In genomic region chr2:157830696-157831570, GRCh38 we compare ENCODE assay signal across 9 cellular contexts. TPM values are rescaled to one million over a fixed set of nuclear protein-coding genes. Genes with fewer than 3 reads are reported as not detected.
A peak's percentile ranks its signal among the peaks of the same experiment; 100 is the strongest.
DNase-seq lines count a peak whose midpoint lies in the region; ATAC-seq and TF ChIP-seq lines count a peak whose summit lies in the region.
"Had no signal": no experiment of that assay in that cellular context is flagged by ENCODE, and none has a peak within 500 bp of the region (broad histone marks: within the 10 kb centered on the region; RNA-seq: fewer than 3 reads in every experiment).

No MANE protein-coding gene starts in this region.

- TF ChIP-seq POLR2A in uterus (IDR thresholded peaks at IDR 0.05): no peak

- BruUV-seq in MCF 10A (replicated peaks; lab: Mats Ljungman, UMichigan): TSS peak; percentile 64

- intact Hi-C loops in MCF 10A (cut with micrococcal nuclease) (loop anchor here (2.0 kb wide), 1 partner anchor 44 kb away; no protein-coding TSS in a partner anchor), uterus (cut with DNase I; ENCODE audit: low total_unique reads) (no loop called here)
- intact Hi-C loops in activated CD4-positive, alpha-beta memory T cell treated with anti-CD3 and anti-CD28 coated beads for 36 hours (cut with micrococcal nuclease): loop anchor here (5.0 kb wide), 1 partner anchor 39 kb away; no protein-coding TSS in a partner anchor

- peak overlapping the region; percentile 77 for H3K27ac Mint-ChIP-seq in activated T-cell treated with anti-CD3 and anti-CD28 coated beads, Interleukin-2, amount 50 U/mL, for 72 hours
- H3K27ac Mint-ChIP-seq in activated T-cell treated with anti-CD3 and anti-CD28 coated beads, Interleukin-2, amount 50 U/mL, for 24 hours: no peak overlapping the region
- peak overlapping the region; percentile 96 for H3K27ac Mint-ChIP-seq in MCF 10A (ENCODE audit: low read depth, unreplicated experiment)
- H3K27ac Mint-ChIP-seq in activated CD4-positive, alpha-beta memory T cell treated with anti-CD3 and anti-CD28 coated beads for 36 hours: no peak overlapping the region
- H3K27ac Mint-ChIP-seq: activated naive CD8-positive, alpha-beta T cell treated with anti-CD3 and anti-CD28 coated beads, Interleukin-2, amount 10 ng/mL, durations not matched to agents 7 days and 5 days had no signal

- TF ChIP-seq CTCF in MCF 10A (IDR thresholded peaks at IDR 0.05; ENCODE audit: unreplicated experiment): no peak
- TF ChIP-seq CTCF in liver (IDR thresholded peaks at IDR 0.05; ENCODE audit: low read depth, low read length, missing input control): no peak
- no peak for TF ChIP-seq CTCF in uterus (IDR thresholded peaks at IDR 0.05)

- H3K4me3 ChIP-seq in liver (ENCODE audit: low read depth in 1 of 3, low read length in 3 of 3): no peak overlapping the region
- no peak overlapping the region for H3K4me3 ChIP-seq in uterus

- H3K9me3 Mint-ChIP-seq in activated T-cell treated with anti-CD3 and anti-CD28 coated beads, Interleukin-2, amount 50 U/mL, for 72 hours: no peaks in the 10 kb centered on the region
- no peaks in the 10 kb centered on the region for H3K9me3 Mint-ChIP-seq in activated T-cell treated with anti-CD3 and anti-CD28 coated beads, Interleukin-2, amount 50 U/mL, for 24 hours
- no peaks in the 10 kb centered on the region for H3K9me3 Mint-ChIP-seq in MCF 10A (ENCODE audit: unreplicated experiment)
- H3K9me3 Mint-ChIP-seq in activated CD4-positive, alpha-beta memory T cell treated with anti-CD3 and anti-CD28 coated beads for 36 hours: no peaks in the 10 kb centered on the region
- H3K9me3 Mint-ChIP-seq: activated naive CD8-positive, alpha-beta T cell treated with anti-CD3 and anti-CD28 coated beads, Interleukin-2, amount 10 ng/mL, durations not matched to agents 7 days and 5 days had no signal

- peaks cover 24% of the 10 kb centered on the region for H3K4me1 Mint-ChIP-seq in activated T-cell treated with anti-CD3 and anti-CD28 coated beads, Interleukin-2, amount 50 U/mL, for 72 hours (ENCODE audit: low read depth)
- H3K4me1 Mint-ChIP-seq in activated T-cell treated with anti-CD3 and anti-CD28 coated beads, Interleukin-2, amount 50 U/mL, for 24 hours (ENCODE audit: low read depth): peaks cover 36% of the 10 kb centered on the region
- peaks cover 24% of the 10 kb centered on the region for H3K4me1 Mint-ChIP-seq in MCF 10A (ENCODE audit: insufficient read depth, unreplicated experiment)
- peaks cover 30% of the 10 kb centered on the region for H3K4me1 Mint-ChIP-seq in activated CD4-positive, alpha-beta memory T cell treated with anti-CD3 and anti-CD28 coated beads for 36 hours (ENCODE audit: low read depth)

- CTCF ChIA-PET in MCF 10A (lab: Yijun Ruan, JAX): no interaction called here
- CTCF ChIA-PET in activated CD4-positive, alpha-beta memory T cell treated with anti-CD3 and anti-CD28 coated beads for 36 hours (lab: Charles Lee): no interaction called here

- H3K9ac ChIP-seq in liver (ENCODE audit: low read depth in 1 of 2, low read length in 2 of 2): no peak overlapping the region

- H3K27me3 Mint-ChIP-seq in activated T-cell treated with anti-CD3 and anti-CD28 coated beads, Interleukin-2, amount 50 U/mL, for 72 hours (ENCODE audit: low read depth): no peaks in the 10 kb centered on the region
- no peaks in the 10 kb centered on the region for H3K27me3 Mint-ChIP-seq in activated T-cell treated with anti-CD3 and anti-CD28 coated beads, Interleukin-2, amount 50 U/mL, for 24 hours
- H3K27me3 Mint-ChIP-seq in MCF 10A (ENCODE audit: insufficient read depth, unreplicated experiment): no peaks in the 10 kb centered on the region
- no peaks in the 10 kb centered on the region for H3K27me3 Mint-ChIP-seq in activated CD4-positive, alpha-beta memory T cell treated with anti-CD3 and anti-CD28 coated beads for 36 hours
- H3K27me3 Mint-ChIP-seq: activated naive CD8-positive, alpha-beta T cell treated with anti-CD3 and anti-CD28 coated beads, Interleukin-2, amount 10 ng/mL, durations not matched to agents 7 days and 5 days had no signal

- DNase-seq in activated T-cell treated with anti-CD3 and anti-CD28 coated beads, Interleukin-2, amount 50 U/mL, for 72 hours: no peak
- no peak for DNase-seq in activated T-cell treated with anti-CD3 and anti-CD28 coated beads, Interleukin-2, amount 50 U/mL, for 24 hours
- DNase-seq in MCF 10A (ENCODE audit: unreplicated experiment) (peak; percentile 90), uterus (peak in 1 of 2 donors; percentile 68), activated T-cell treated with anti-CD3 and anti-CD28 coated beads for 4 hours (no peak)
- no peak for DNase-seq in activated CD4-positive, alpha-beta memory T cell treated with anti-CD3 and anti-CD28 coated beads for 36 hours
- DNase-seq in activated T-cell treated with anti-CD3 and anti-CD28 coated beads, Interleukin-2, amount 50 U/mL, for 1 hour: no peak
- DNase-seq: activated naive CD8-positive, alpha-beta T cell treated with anti-CD3 and anti-CD28 coated beads, Interleukin-2, amount 10 ng/mL, durations not matched to agents 7 days and 5 days had no signal

- H3K36me3 ChIP-seq in liver (ENCODE audit: control insufficient read depth in 4 of 4, insufficient read depth in 3 of 4, low read depth in 1 of 4, low read length in 3 of 4) (no peaks in the 10 kb centered on the region), uterus (no peaks in the 10 kb centered on the region)

- H3K4me1 ChIP-seq in liver (ENCODE audit: control insufficient read depth in 4 of 4, insufficient read depth in 4 of 4, low read length in 3 of 4) (peaks cover 0 to 8% (median 3%) of the 10 kb centered on the region in 4 donors), uterus (no peaks in the 10 kb centered on the region)

- peaks cover 2 to 9% of the 10 kb centered on the region in 2 donors for H3K36me3 Mint-ChIP-seq in activated T-cell treated with anti-CD3 and anti-CD28 coated beads, Interleukin-2, amount 50 U/mL, for 72 hours (ENCODE audit: insufficient read depth in 2 of 2)
- H3K36me3 Mint-ChIP-seq in activated T-cell treated with anti-CD3 and anti-CD28 coated beads, Interleukin-2, amount 50 U/mL, for 24 hours (ENCODE audit: low read depth): peaks cover 34% of the 10 kb centered on the region
- H3K36me3 Mint-ChIP-seq in MCF 10A (ENCODE audit: insufficient read depth, unreplicated experiment): peaks cover 14% of the 10 kb centered on the region
- H3K36me3 Mint-ChIP-seq in activated CD4-positive, alpha-beta memory T cell treated with anti-CD3 and anti-CD28 coated beads for 36 hours: peaks cover 13% of the 10 kb centered on the region

- H3K27me3 ChIP-seq in liver (ENCODE audit: control insufficient read depth in 4 of 4, insufficient read depth in 4 of 4, low read length in 3 of 4): no peaks in the 10 kb centered on the region
- H3K27me3 ChIP-seq in uterus: no peaks in the 10 kb centered on the region

- peak; percentile 61 to 65 for ATAC-seq in activated T-cell treated with anti-CD3 and anti-CD28 coated beads, Interleukin-2, amount 50 U/mL, for 72 hours (replicated peaks in 1 of 2)

- TF ChIP-seq RAD21 in liver (IDR thresholded peaks at IDR 0.05): no peak

- H3K27ac ChIP-seq in liver (ENCODE audit: low read depth in 1 of 2, low read length in 2 of 2) (peak overlapping the region; percentile 53 to 86), uterus (peak overlapping the region; percentile 86 to 96)

- H3K4me3 Mint-ChIP-seq in activated T-cell treated with anti-CD3 and anti-CD28 coated beads, Interleukin-2, amount 50 U/mL, for 72 hours: peak overlapping the region in 1 of 2 donors; percentile 21
- no peak overlapping the region for H3K4me3 Mint-ChIP-seq in activated T-cell treated with anti-CD3 and anti-CD28 coated beads, Interleukin-2, amount 50 U/mL, for 24 hours
- H3K4me3 Mint-ChIP-seq in MCF 10A (ENCODE audit: unreplicated experiment): peak overlapping the region; percentile 47
- H3K4me3 Mint-ChIP-seq in activated CD4-positive, alpha-beta memory T cell treated with anti-CD3 and anti-CD28 coated beads for 36 hours: no peak overlapping the region
- H3K4me3 Mint-ChIP-seq: activated naive CD8-positive, alpha-beta T cell treated with anti-CD3 and anti-CD28 coated beads, Interleukin-2, amount 10 ng/mL, durations not matched to agents 7 days and 5 days had no signal

- POLR2A ChIA-PET in MCF 10A (lab: Yijun Ruan, JAX): interaction anchor here (0.7 to 3.9 kb wide), 8 partner anchors 8 to 47 kb away, joined by 3 to 34 read pairs (median 3); partner anchors contain the start of gene ACVR1
- POLR2A ChIA-PET in activated CD4-positive, alpha-beta memory T cell treated with anti-CD3 and anti-CD28 coated beads for 36 hours (lab: Charles Lee): interaction anchor here (0.7 kb wide), 1 partner anchor 70 kb away, joined by 3 read pairs; no protein-coding TSS in a partner anchor

- WGBS in liver: 82% methylated on average over 2 of the region's 2 CpGs

- H3K9me3 ChIP-seq in liver (ENCODE audit: control insufficient read depth in 4 of 4, low read length in 3 of 4) (no peaks in the 10 kb centered on the region), uterus (no peaks in the 10 kb centered on the region)

TF ChIP-seq in liver, 16 proteins besides CTCF, POLR2A, EP300 and RAD21:
- peak in 1 of 2 donors; percentile 6 for TF ChIP-seq RXRA (IDR thresholded peaks at IDR 0.05)
- peak; percentile 85 to 98 for TF ChIP-seq JUND (IDR thresholded peaks at IDR 0.05)
- TF ChIP-seq ATF3 (IDR thresholded peaks at IDR 0.05): peak; percentile 67
- no peak for TF ChIP-seq GABPA (IDR thresholded peaks at IDR 0.05 in 1 of 2, conservative IDR thresholded peaks at IDR 0.05 in 1 of 2)

RNA-seq across cellular contexts. Expression of gene ACVR1, which starts 45.2 kb away (rescaled TPM):
- 10 to 100 TPM; 28.3 to 29.7 TPM for total RNA-seq in activated T-cell treated with anti-CD3 and anti-CD28 coated beads, Interleukin-2, amount 50 U/mL, for 72 hours
- total RNA-seq in MCF 10A (2022) (26.4 and 41.4 TPM in 2 replicates), liver (10 to 100 TPM in 1 of 2 donors, 1 to 10 TPM in 1; 9.3 to 20.4 TPM), uterus (100 to 1,000 TPM in 1 of 4 donors, 10 to 100 TPM in 3; 30.3 to 398 (median 46.7) TPM)
- polyA plus RNA-seq in liver: 1 to 10 TPM; 6.2 to 7.7 TPM
- total RNA-seq in activated CD4-positive, alpha-beta memory T cell treated with anti-CD3 and anti-CD28 coated beads for 36 hours: 10 to 100 TPM; 24.8 to 25.0 TPM

Comparison
In these comparisons a context has a peak if more than half of its experiments do, and no peak if none do; other contexts are left out.
1. H3K27ac Mint-ChIP-seq: peak in activated T-cell treated with anti-CD3 and anti-CD28 coated beads, Interleukin-2, amount 50 U/mL, for 72 hours (single experiment) and MCF 10A (single experiment); none in activated T-cell treated with anti-CD3 and anti-CD28 coated beads, Interleukin-2, amount 50 U/mL, for 24 hours (single experiment) and activated CD4-positive, alpha-beta memory T cell treated with anti-CD3 and anti-CD28 coated beads for 36 hours (single experiment).